ENCODE assay signal across 34 cellular contexts in the genomic region with DNA sequence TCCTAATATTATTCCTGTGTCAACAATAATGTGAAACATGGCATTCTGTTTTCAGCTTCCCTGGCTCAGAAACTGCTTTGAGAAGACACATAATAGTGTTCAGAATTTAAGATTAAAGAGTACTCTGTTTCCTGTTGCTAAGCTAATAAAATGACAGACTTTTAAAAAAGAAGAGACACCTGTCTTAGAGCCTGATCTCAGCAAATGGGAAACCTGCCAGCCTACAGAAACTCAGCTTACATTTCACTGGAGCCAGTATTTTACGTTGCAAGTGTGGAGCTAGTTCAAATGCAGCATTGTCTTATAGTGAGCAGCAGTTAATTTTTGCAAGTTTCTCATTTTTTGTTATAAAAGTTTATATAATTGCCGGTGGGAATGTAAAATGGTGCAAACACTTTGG. TPM values are rescaled to one million over a fixed set of nuclear protein-coding genes. Genes with fewer than 3 reads are reported as not detected.
"Had no signal": no experiment of that assay in that cellular context is flagged by ENCODE, and none has a peak within 500 bp of the region (broad histone marks: within the 10 kb centered on the region; RNA-seq: fewer than 3 reads in every experiment).

No MANE protein-coding gene starts in this region.

- H3K4me1 ChIP-seq: adrenal gland, Peyer's patch had no signal

- H3K36me3 Mint-ChIP-seq: brain had no signal

- H3K9me2 ChIP-seq: SK-N-SH had no signal

- H3K4me1 Mint-ChIP-seq: activated CD4-positive, alpha-beta T cell treated with anti-CD3 and anti-CD28 coated beads for 36 hours; brain had no signal

- H3K27me3 ChIP-seq: adrenal gland, Peyer's patch, SJSA1 had no signal

- H3K9ac ChIP-seq: SK-N-SH had no signal

- H3K4me3 Mint-ChIP-seq: activated CD4-positive, alpha-beta T cell treated with anti-CD3 and anti-CD28 coated beads for 36 hours; activated CD4-positive, alpha-beta T cell treated with anti-CD3 and anti-CD28 coated beads, Interleukin-2, amount 10 ng/mL, durations not matched to agents 7 days and 5 days; activated CD8-positive, alpha-beta T cell treated with anti-CD3 and anti-CD28 coated beads, Interleukin-2, amount 10 ng/mL, durations not matched to agents 7 days and 5 days; activated naive CD4-positive, alpha-beta T cell treated with anti-CD3 and anti-CD28 coated beads for 36 hours; activated T-cell treated with anti-CD3 and anti-CD28 coated beads, Interleukin-2, amount 50 U/mL, for 24 hours; brain; T-helper 1 cell treated with Interleukin-12 subunit alpha and Interleukin-12 subunit beta and Interleukin-4 antibody, amounts not matched to agents 30 μg/mL and 1 μg/mL, for 36 hours; T-helper 2 cell treated with Interferon-gamma antibody and Interleukin-4, amounts not matched to agents 5 μg/mL and 100 μg/mL, for 36 hours; WTC11 had no signal

- DNase-seq: activated CD4-positive, alpha-beta T cell treated with anti-CD3 and anti-CD28 coated beads for 36 hours; activated CD4-positive, alpha-beta T cell treated with anti-CD3 and anti-CD28 coated beads, Interleukin-2, amount 10 ng/mL, durations not matched to agents 7 days and 5 days; activated CD4-positive, alpha-beta T cell treated with anti-CD3 and anti-CD28 coated beads, Interleukin-2, amount 50 U/mL, for 48 hours; activated CD8-positive, alpha-beta T cell treated with anti-CD3 and anti-CD28 coated beads, Interleukin-2, amount 10 ng/mL, durations not matched to agents 7 days and 5 days; activated gamma-delta T cell; activated naive CD4-positive, alpha-beta T cell treated with anti-CD3 and anti-CD28 coated beads for 36 hours; activated T-cell treated with anti-CD3 and anti-CD28 coated beads, Interleukin-2, amount 50 U/mL, for 24 hours; adrenal gland; caudate nucleus; Karpas-422; MM.1S; MV-4-11; NCI-H1092; NCI-H1436 treated with DMSO at 0.1 percent for 48 hours; NCI-H1694 treated with DMSO at 0.1 percent for 48 hours; NCI-H2029; NCI-H510A; NCI-H526; NCI-H774; PC-3; Peyer's patch; RPMI8226; SHP77 treated with DMSO at 0.1 percent for 48 hours; SK-N-SH had no signal

- H3K4me2 ChIP-seq: SK-N-SH had no signal

- H3K4me3 ChIP-seq: adrenal gland, K562, Peyer's patch, SJSA1 had no signal

- H3K9me3 ChIP-seq: adrenal gland, Peyer's patch, SJSA1, SK-N-SH had no signal

- H3K27me3 Mint-ChIP-seq: activated CD4-positive, alpha-beta T cell treated with anti-CD3 and anti-CD28 coated beads for 36 hours; activated CD4-positive, alpha-beta T cell treated with anti-CD3 and anti-CD28 coated beads, Interleukin-2, amount 10 ng/mL, durations not matched to agents 7 days and 5 days; activated T-cell treated with anti-CD3 and anti-CD28 coated beads, Interleukin-2, amount 50 U/mL, for 24 hours had no signal

- H3K36me3 ChIP-seq: adrenal gland, Peyer's patch, SJSA1 had no signal

- H3K27ac ChIP-seq: adrenal gland, Peyer's patch, SJSA1 had no signal

- ATAC-seq: activated CD4-positive, alpha-beta T cell treated with anti-CD3 and anti-CD28 coated beads for 36 hours; activated CD4-positive, CD25-positive, alpha-beta regulatory T cell treated with anti-CD3 and anti-CD28 coated beads, Interleukin-2, amount 50 U/mL, for 24 hours; activated CD8-positive, alpha-beta T cell treated with anti-CD3 and anti-CD28 coated beads, Interleukin-2, amount 10 ng/mL, durations not matched to agents 7 days and 5 days; activated naive CD4-positive, alpha-beta T cell treated with anti-CD3 and anti-CD28 coated beads, Interleukin-2, amount 50 U/mL, for 72 hours; K562; PC-3; WTC11 had no signal

- H3K9me3 Mint-ChIP-seq: activated CD4-positive, alpha-beta T cell treated with anti-CD3 and anti-CD28 coated beads, Interleukin-2, amount 10 ng/mL, durations not matched to agents 7 days and 5 days; activated naive CD4-positive, alpha-beta T cell treated with anti-CD3 and anti-CD28 coated beads for 36 hours; activated naive CD4-positive, alpha-beta T cell treated with anti-CD3 and anti-CD28 coated beads, Interleukin-2, amount 50 U/mL, for 72 hours; activated T-cell treated with anti-CD3 and anti-CD28 coated beads, Interleukin-2, amount 50 U/mL, for 24 hours; activated T-helper 2 cell treated with anti-CD3 and anti-CD28 coated beads, Interferon-gamma antibody, Interleukin-2, Interleukin-4, amounts not matched to agents 10 μg/mL and 5 μg/mL and 100 μg/mL, durations not matched to agents 14 hours and 24 hours and 36 hours; brain; T-helper 1 cell treated with Interleukin-12 subunit alpha and Interleukin-12 subunit beta and Interleukin-4 antibody, amounts not matched to agents 30 μg/mL and 1 μg/mL, for 36 hours; T-helper 2 cell treated with Interferon-gamma antibody and Interleukin-4, amounts not matched to agents 5 μg/mL and 100 μg/mL, for 36 hours; WTC11 had no signal

- H3K27ac Mint-ChIP-seq: activated CD4-positive, alpha-beta T cell treated with anti-CD3 and anti-CD28 coated beads for 36 hours; activated CD4-positive, alpha-beta T cell treated with anti-CD3 and anti-CD28 coated beads, Interleukin-2, amount 10 ng/mL, durations not matched to agents 7 days and 5 days; activated CD8-positive, alpha-beta T cell treated with anti-CD3 and anti-CD28 coated beads, Interleukin-2, amount 10 ng/mL, durations not matched to agents 7 days and 5 days; activated naive CD4-positive, alpha-beta T cell treated with anti-CD3 and anti-CD28 coated beads for 36 hours; activated naive CD4-positive, alpha-beta T cell treated with anti-CD3 and anti-CD28 coated beads, Interleukin-2, amount 50 U/mL, for 72 hours; activated T-cell treated with anti-CD3 and anti-CD28 coated beads, Interleukin-2, amount 50 U/mL, for 24 hours; activated T-helper 2 cell treated with anti-CD3 and anti-CD28 coated beads, Interferon-gamma antibody, Interleukin-2, Interleukin-4, amounts not matched to agents 10 μg/mL and 5 μg/mL and 100 μg/mL, durations not matched to agents 14 hours and 24 hours and 36 hours; brain; T-helper 1 cell treated with Interleukin-12 subunit alpha and Interleukin-12 subunit beta and Interleukin-4 antibody, amounts not matched to agents 30 μg/mL and 1 μg/mL, for 36 hours; T-helper 2 cell treated with Interferon-gamma antibody and Interleukin-4, amounts not matched to agents 5 μg/mL and 100 μg/mL, for 36 hours; WTC11 had no signal

RNA-seq across cellular contexts. Expression of a gene that starts 48.5 kb away (rescaled TPM):
- total RNA-seq: activated CD4-positive, alpha-beta T cell treated with anti-CD3 and anti-CD28 coated beads for 36 hours; activated CD4-positive, alpha-beta T cell treated with anti-CD3 and anti-CD28 coated beads, Interleukin-2, amount 10 ng/mL, durations not matched to agents 7 days and 5 days; activated CD8-positive, alpha-beta T cell treated with anti-CD3 and anti-CD28 coated beads, Interleukin-2, amount 10 ng/mL, durations not matched to agents 7 days and 5 days; activated naive CD4-positive, alpha-beta T cell treated with anti-CD3 and anti-CD28 coated beads for 36 hours; activated naive CD4-positive, alpha-beta T cell treated with anti-CD3 and anti-CD28 coated beads, Interleukin-2, amount 50 U/mL, for 72 hours; activated T-helper 2 cell treated with anti-CD3 and anti-CD28 coated beads, Interferon-gamma antibody, Interleukin-2, Interleukin-4, amounts not matched to agents 10 μg/mL and 5 μg/mL and 100 μg/mL, durations not matched to agents 14 hours and 24 hours and 36 hours; bronchial epithelial cell; K562; PC-3; Peyer's patch; SJSA1 had no signal
- polyA plus RNA-seq: adrenal gland, K562, SK-N-SH had no signal
